In genomic region chr20:34180460-34181108, GRCh38 we compare ENCODE assay signal across 15 cellular contexts.
DNase-seq lines count a peak whose midpoint lies in the region; ATAC-seq, FAIRE-seq and TF ChIP-seq lines count a peak whose summit lies in the region.
"Had no signal": no experiment of that assay in that cellular context is flagged by ENCODE, and none has a peak within 500 bp of the region (broad histone marks: within the 10 kb centered on the region; RNA-seq: fewer than 3 reads in every experiment).

No MANE protein-coding gene starts in this region.

- H3K4me3 Mint-ChIP-seq in GM23338, result no peak overlapping the region
- H3K4me3 Mint-ChIP-seq: CD8-positive, alpha-beta T cell had no signal

- DNase-seq in AG10803 (ENCODE audit: low read depth) (peak; percentile 36), GM23338 (ENCODE audit: low spot score) (peak; percentile 17), adipocyte (ENCODE audit: low read depth) (peak; percentile 82), left colon (no peak), urothelium cell line (ENCODE audit: low spot score) (no peak), NCI-H2196 treated with DMSO at 0.1 percent for 48 hours (lab: John Stamatoyannopoulos, UW; ENCODE audit: unreplicated experiment) (no peak), NCI-H446 treated with DMSO at 0.1 percent for 48 hours (lab: John Stamatoyannopoulos, UW) (no peak)
- DNase-seq in stimulated activated CD4-positive, alpha-beta T cell treated with anti-CD3 and anti-CD28 coated beads, Interleukin-12 subunit alpha, Interleukin-12 subunit beta, amount 100 ng/mL, for 4 hours, result no peak
- DNase-seq: activated CD4-positive, alpha-beta T cell treated with anti-CD3 and anti-CD28 coated beads, Interleukin-2, amount 50 U/mL, for 1 hour; aorta; CD8-positive, alpha-beta T cell; hippocampal formation; islet precursor cell had no signal

- H2AFZ ChIP-seq in GM23338, result no peak overlapping the region

- peaks cover 2% of the 10 kb centered on the region for H3K27me3 Mint-ChIP-seq in GM23338 (ENCODE audit: insufficient read depth, low read depth, poor library complexity)

- no peak overlapping the region for H3K27ac ChIP-seq in GM23338 (ENCODE audit: low read depth)
- H3K27ac ChIP-seq: RWPE1 had no signal

- no peak overlapping the region for H3K4me2 ChIP-seq in GM23338

- H3K9me3 ChIP-seq in adipocyte (ENCODE audit: control insufficient read depth, low read length), result no peaks in the 10 kb centered on the region

- ATAC-seq in GM23338 (no peak), left colon (peak; percentile 34)
- ATAC-seq: CD8-positive, alpha-beta T cell had no signal

- peaks cover 16% of the 10 kb centered on the region for H3K4me1 Mint-ChIP-seq in GM23338

- H3K27ac Mint-ChIP-seq in GM23338, result no peak overlapping the region
- H3K27ac Mint-ChIP-seq: CD8-positive, alpha-beta T cell had no signal

- H3K4me1 ChIP-seq in GM23338 (ENCODE audit: insufficient read depth) (peaks cover 12% of the 10 kb centered on the region), adipocyte (ENCODE audit: control insufficient read depth, insufficient read depth, low read length) (peaks cover 4% of the 10 kb centered on the region)

- no peak; the same call in 1 of the 2 replicates for TF ChIP-seq CTCF in AG10803 (conservative IDR thresholded peaks at IDR 0.05; ENCODE audit: low read length)
- no peak for TF ChIP-seq CTCF in GM23338 (conservative IDR thresholded peaks at IDR 0.05; ENCODE audit: low read depth in 2 of 2)

- H3K9me3 Mint-ChIP-seq in GM23338, result no peaks in the 10 kb centered on the region
- H3K9me3 Mint-ChIP-seq: CD8-positive, alpha-beta T cell had no signal

- no peaks in the 10 kb centered on the region for H4K20me1 ChIP-seq in GM23338 (replicated peaks; ENCODE audit: insufficient read depth)

- no peak overlapping the region for H3K4me3 ChIP-seq in AG10803 (ENCODE audit: low read length)
- no peak overlapping the region for H3K4me3 ChIP-seq in GM23338
- no peak overlapping the region for H3K4me3 ChIP-seq in adipocyte (ENCODE audit: low read length)

- H3F3A ChIP-seq in GM23338 (replicated peaks; ENCODE audit: low read depth), result no peaks in the 10 kb centered on the region

- H3K36me3 ChIP-seq in GM23338 (ENCODE audit: insufficient read depth) (no peaks in the 10 kb centered on the region), adipocyte (ENCODE audit: control insufficient read depth, insufficient read depth, low read length, severe bottlenecking) (no peaks in the 10 kb centered on the region)

- H3K9ac ChIP-seq in adipocyte (ENCODE audit: low read length), result no peak overlapping the region

- H3K36me3 Mint-ChIP-seq in GM23338 (ENCODE audit: low read depth), result no peaks in the 10 kb centered on the region
- H3K36me3 Mint-ChIP-seq: CD8-positive, alpha-beta T cell had no signal

- no peaks in the 10 kb centered on the region for H3K9me2 ChIP-seq in GM23338 (ENCODE audit: insufficient read depth)

- H3K79me2 ChIP-seq in GM23338 (replicated peaks; ENCODE audit: insufficient read depth), result no peaks in the 10 kb centered on the region

- H3K27me3 ChIP-seq in GM23338 (ENCODE audit: insufficient read depth) (no peaks in the 10 kb centered on the region), adipocyte (replicated peaks; ENCODE audit: control insufficient read depth, insufficient read depth, low read length) (peaks cover 13% of the 10 kb centered on the region)

- intact Hi-C loops in left colon (cut with DNase I, micrococcal nuclease), result no loop called here

- no peak for FAIRE-seq in urothelium cell line (lab: Jason Lieb, UNC)
- FAIRE-seq: GM19239 had no signal

TF ChIP-seq in GM23338, 12 proteins besides CTCF, POLR2A, EP300 and RAD21 (continues in another document):
- TF ChIP-seq, protein P1, sequence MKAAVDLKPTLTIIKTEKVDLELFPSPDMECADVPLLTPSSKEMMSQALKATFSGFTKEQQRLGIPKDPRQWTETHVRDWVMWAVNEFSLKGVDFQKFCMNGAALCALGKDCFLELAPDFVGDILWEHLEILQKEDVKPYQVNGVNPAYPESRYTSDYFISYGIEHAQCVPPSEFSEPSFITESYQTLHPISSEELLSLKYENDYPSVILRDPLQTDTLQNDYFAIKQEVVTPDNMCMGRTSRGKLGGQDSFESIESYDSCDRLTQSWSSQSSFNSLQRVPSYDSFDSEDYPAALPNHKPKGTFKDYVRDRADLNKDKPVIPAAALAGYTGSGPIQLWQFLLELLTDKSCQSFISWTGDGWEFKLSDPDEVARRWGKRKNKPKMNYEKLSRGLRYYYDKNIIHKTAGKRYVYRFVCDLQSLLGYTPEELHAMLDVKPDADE (IDR thresholded peaks at IDR 0.05), result no peak
- TF ChIP-seq JUNB (IDR thresholded peaks at IDR 0.05; ENCODE audit: unreplicated experiment) (no peak), CREB1 (CRISPR knock-in tag; IDR thresholded peaks at IDR 0.05; ENCODE audit: low read depth) (no peak), STAT1 (IDR thresholded peaks at IDR 0.05; ENCODE audit: unreplicated experiment) (no peak), EZH2phosphoT487 (IDR thresholded peaks at IDR 0.05; ENCODE audit: unreplicated experiment) (no peak)
- TF ChIP-seq, protein P2, sequence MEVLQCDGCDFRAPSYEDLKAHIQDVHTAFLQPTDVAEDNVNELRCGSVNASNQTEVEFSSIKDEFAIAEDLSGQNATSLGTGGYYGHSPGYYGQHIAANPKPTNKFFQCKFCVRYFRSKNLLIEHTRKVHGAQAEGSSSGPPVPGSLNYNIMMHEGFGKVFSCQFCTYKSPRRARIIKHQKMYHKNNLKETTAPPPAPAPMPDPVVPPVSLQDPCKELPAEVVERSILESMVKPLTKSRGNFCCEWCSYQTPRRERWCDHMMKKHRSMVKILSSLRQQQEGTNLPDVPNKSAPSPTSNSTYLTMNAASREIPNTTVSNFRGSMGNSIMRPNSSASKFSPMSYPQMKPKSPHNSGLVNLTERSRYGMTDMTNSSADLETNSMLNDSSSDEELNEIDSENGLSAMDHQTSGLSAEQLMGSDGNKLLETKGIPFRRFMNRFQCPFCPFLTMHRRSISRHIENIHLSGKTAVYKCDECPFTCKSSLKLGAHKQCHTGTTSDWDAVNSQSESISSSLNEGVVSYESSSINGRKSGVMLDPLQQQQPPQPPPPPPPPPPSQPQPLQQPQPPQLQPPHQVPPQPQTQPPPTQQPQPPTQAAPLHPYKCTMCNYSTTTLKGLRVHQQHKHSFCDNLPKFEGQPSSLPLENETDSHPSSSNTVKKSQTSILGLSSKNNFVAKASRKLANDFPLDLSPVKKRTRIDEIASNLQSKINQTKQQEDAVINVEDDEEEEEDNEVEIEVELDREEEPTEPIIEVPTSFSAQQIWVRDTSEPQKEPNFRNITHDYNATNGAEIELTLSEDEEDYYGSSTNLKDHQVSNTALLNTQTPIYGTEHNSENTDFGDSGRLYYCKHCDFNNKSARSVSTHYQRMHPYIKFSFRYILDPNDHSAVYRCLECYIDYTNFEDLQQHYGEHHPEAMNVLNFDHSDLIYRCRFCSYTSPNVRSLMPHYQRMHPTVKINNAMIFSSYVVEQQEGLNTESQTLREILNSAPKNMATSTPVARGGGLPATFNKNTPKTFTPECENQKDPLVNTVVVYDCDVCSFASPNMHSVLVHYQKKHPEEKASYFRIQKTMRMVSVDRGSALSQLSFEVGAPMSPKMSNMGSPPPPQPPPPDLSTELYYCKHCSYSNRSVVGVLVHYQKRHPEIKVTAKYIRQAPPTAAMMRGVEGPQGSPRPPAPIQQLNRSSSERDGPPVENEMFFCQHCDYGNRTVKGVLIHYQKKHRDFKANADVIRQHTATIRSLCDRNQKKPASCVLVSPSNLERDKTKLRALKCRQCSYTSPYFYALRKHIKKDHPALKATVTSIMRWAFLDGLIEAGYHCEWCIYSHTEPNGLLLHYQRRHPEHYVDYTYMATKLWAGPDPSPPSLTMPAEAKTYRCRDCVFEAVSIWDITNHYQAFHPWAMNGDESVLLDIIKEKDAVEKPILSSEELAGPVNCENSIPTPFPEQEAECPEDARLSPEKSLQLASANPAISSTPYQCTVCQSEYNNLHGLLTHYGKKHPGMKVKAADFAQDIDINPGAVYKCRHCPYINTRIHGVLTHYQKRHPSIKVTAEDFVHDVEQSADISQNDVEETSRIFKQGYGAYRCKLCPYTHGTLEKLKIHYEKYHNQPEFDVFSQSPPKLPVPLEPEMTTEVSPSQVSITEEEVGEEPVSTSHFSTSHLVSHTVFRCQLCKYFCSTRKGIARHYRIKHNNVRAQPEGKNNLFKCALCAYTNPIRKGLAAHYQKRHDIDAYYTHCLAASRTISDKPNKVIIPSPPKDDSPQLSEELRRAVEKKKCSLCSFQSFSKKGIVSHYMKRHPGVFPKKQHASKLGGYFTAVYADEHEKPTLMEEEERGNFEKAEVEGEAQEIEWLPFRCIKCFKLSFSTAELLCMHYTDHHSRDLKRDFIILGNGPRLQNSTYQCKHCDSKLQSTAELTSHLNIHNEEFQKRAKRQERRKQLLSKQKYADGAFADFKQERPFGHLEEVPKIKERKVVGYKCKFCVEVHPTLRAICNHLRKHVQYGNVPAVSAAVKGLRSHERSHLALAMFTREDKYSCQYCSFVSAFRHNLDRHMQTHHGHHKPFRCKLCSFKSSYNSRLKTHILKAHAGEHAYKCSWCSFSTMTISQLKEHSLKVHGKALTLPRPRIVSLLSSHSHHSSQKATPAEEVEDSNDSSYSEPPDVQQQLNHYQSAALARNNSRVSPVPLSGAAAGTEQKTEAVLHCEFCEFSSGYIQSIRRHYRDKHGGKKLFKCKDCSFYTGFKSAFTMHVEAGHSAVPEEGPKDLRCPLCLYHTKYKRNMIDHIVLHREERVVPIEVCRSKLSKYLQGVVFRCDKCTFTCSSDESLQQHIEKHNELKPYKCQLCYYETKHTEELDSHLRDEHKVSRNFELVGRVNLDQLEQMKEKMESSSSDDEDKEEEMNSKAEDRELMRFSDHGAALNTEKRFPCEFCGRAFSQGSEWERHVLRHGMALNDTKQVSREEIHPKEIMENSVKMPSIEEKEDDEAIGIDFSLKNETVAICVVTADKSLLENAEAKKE (CRISPR knock-in tag; IDR thresholded peaks at IDR 0.05), result no peak

Comparison
In these comparisons a context has a peak if more than half of its experiments do, and no peak if none do; other contexts are left out.
1. DNase-seq: peak in AG10803 (single experiment), GM23338 (single experiment) and adipocyte (single experiment); none in left colon (0 of 2), urothelium cell line (single experiment), NCI-H2196 treated with DMSO at 0.1 percent for 48 hours (single experiment), NCI-H446 treated with DMSO at 0.1 percent for 48 hours (single experiment) and stimulated activated CD4-positive, alpha-beta T cell treated with anti-CD3 and anti-CD28 coated beads, Interleukin-12 subunit alpha, Interleukin-12 subunit beta, amount 100 ng/mL, for 4 hours (single experiment).